ENCODE assay signal across 16 cellular contexts in the genomic region with DNA sequence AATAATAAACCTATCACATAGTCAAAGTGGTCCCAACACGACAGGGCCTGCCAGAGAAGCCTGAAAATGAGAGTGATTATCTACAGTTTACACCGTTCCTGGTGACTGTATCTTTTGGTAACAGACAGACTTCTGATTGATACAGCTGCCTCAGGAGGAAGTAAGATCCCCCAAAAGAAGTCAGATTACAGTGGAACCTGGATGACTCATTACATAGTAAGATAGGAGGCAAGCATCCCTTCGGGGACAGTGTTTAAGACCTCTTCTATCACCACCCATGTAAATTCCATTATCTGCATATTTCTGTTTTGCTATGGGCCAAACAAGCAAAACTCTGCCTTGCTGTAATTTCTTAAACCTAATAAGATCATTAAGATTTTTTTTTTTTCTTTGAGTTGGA.
"Had no signal": no experiment of that assay in that cellular context is flagged by ENCODE, and none has a peak within 500 bp of the region (broad histone marks: within the 10 kb centered on the region; RNA-seq: fewer than 3 reads in every experiment).

No MANE protein-coding gene starts in this region.

- H3K4me3 Mint-ChIP-seq: activated naive CD4-positive, alpha-beta T cell treated with anti-CD3 and anti-CD28 coated beads for 36 hours; natural killer cell; T-helper 17 cell had no signal

- ATAC-seq: body of pancreas, gastroesophageal sphincter, left cardiac atrium, natural killer cell, right cardiac atrium, T-helper 17 cell had no signal

- DNase-seq: activated effector memory CD4-positive, alpha-beta T cell treated with Interleukin-2 at 50 U/mL for 16 hours; activated naive CD4-positive, alpha-beta T cell treated with anti-CD3 and anti-CD28 coated beads for 36 hours; anterior cingulate cortex; body of pancreas; cortex of kidney; head of caudate nucleus; left cardiac atrium; midbrain; natural killer cell; ovary; right cardiac atrium; stimulated activated CD4-positive, alpha-beta T cell treated with anti-CD3 and anti-CD28 coated beads, Interleukin-4, amount 100 ng/mL, for 24 hours; stomach; SW 1271; T-helper 17 cell had no signal

- H3K4me1 Mint-ChIP-seq: natural killer cell, T-helper 17 cell had no signal

- H3K36me3 Mint-ChIP-seq: natural killer cell had no signal

- H3K9me3 Mint-ChIP-seq: natural killer cell had no signal

- H3K27ac Mint-ChIP-seq: natural killer cell, T-helper 17 cell had no signal
